8 cellular contexts compared by ENCODE assay signal in the genomic region with DNA sequence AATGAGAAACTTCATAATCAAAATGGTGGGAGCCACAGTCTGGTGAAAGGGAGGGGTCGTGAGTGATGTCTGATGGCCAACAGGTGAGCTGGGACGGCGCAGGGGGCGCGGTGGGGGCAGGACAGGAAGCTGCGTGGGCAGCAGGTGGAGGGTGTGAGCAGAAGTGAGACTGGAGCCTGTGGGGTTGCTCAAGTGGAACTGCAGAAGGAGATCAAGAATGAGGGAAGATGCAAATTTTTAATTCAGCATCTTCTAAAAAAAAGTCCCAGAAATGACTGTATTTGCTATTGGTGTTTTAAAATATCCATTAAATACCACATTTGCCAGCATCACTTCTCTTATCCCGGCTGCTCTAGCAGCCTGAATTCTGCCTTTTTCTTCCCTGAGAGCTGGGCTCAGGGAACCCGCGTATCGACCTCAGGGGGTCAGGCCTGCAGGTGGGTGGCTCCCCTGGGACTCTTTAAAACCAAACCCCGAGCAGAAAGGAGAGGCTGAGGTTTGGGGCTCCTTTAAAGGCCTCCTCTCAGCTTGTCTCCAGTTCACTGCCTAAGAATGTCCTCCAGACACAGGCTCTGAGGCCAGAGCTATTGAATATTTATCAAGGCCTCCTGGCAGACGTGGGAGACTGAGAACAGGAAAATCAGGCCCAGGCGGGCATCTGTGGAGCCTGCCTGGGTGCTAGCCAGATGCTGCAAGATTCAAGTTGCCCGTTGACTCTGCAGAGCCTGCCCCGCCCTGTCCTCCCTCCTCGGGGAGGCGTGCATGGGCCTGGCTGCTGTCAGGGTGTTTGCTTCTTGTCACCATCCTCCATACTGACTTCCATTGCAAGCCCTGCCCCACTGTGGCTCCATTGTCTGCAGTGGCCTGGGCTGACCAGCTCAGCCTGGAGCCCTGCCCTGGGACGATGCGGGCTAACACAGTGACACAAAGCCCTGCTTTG. TPM values are rescaled to one million over a fixed set of nuclear protein-coding genes. Genes with fewer than 3 reads are reported as not detected.
DNase-seq lines count a peak whose midpoint lies in the region; ATAC-seq, FAIRE-seq and TF ChIP-seq lines count a peak whose summit lies in the region.

No MANE protein-coding gene starts in this region.

- no peaks in the 10 kb centered on the region for H3K27me3 ChIP-seq in muscle layer of colon (ENCODE audit: control insufficient read depth in 1 of 2, insufficient read depth in 2 of 2, low read length in 2 of 2)

- H3K36me3 ChIP-seq in muscle layer of colon (ENCODE audit: insufficient read depth, low read length), result no peaks in the 10 kb centered on the region

- H3K9ac ChIP-seq in muscle layer of colon (ENCODE audit: low read length), result no peak overlapping the region

- H3K9me3 ChIP-seq in muscle layer of colon (ENCODE audit: low read length), result no peaks in the 10 kb centered on the region

- H3K27ac ChIP-seq in angular gyrus (ENCODE audit: low read depth, low read length) (peak overlapping the region; percentile 89), muscle layer of colon (ENCODE audit: low read depth, low read length) (peak overlapping the region; percentile 78)

- TF ChIP-seq POLR2A in GM12891 (IDR thresholded peaks at IDR 0.05; ENCODE audit: low read depth, low read length), result peak; percentile 42

- peak; percentile 66 for ATAC-seq in GM21447 (IDR thresholded peaks at IDR 0.05; ENCODE audit: unreplicated experiment)

- H3K4me1 ChIP-seq in muscle layer of colon (ENCODE audit: insufficient read depth, low read length), result peaks cover 32% of the 10 kb centered on the region

- FAIRE-seq in GM12891 (lab: Jason Lieb, UNC), result peak; percentile 88

- no peak overlapping the region for H3K4me3 ChIP-seq in muscle layer of colon (ENCODE audit: low read depth in 1 of 2, low read length in 2 of 2)

- DNase-seq in GM12891 (ENCODE audit: insufficient read length, low spot score) (peak; percentile 52), HPDE6-E6E7 (ENCODE audit: extremely low spot score) (peak; percentile 71), UCSD-AML1 (lab: John Stamatoyannopoulos, UW; ENCODE audit: unreplicated experiment) (no peak), AG20443 (ENCODE audit: low spot score) (no peak), NCI-H2081 (lab: John Stamatoyannopoulos, UW) (no peak)

TF ChIP-seq in GM12891, 5 proteins besides CTCF, POLR2A, EP300 and RAD21:
- TF ChIP-seq POLR2AphosphoS5 (IDR thresholded peaks at IDR 0.05; ENCODE audit: low read depth, low read length) (0 out of 2 replicates have a peak, but pooled peaks have one; percentile 33), SPI1 (IDR thresholded peaks at IDR 0.05; ENCODE audit: low read depth, low read length) (peak; percentile 92), TAF1 (IDR thresholded peaks at IDR 0.05; ENCODE audit: low read depth, low read length) (no peak), PAX5 (IDR thresholded peaks at IDR 0.05; ENCODE audit: insufficient read depth, low read length, severe bottlenecking) (peak; percentile 91), POU2F2 (IDR thresholded peaks at IDR 0.05; ENCODE audit: low read depth, low read length) (peak; percentile 73)

RNA-seq across cellular contexts. Expression of a gene that starts 53.9 kb away (rescaled TPM):
- 29.5 TPM for polyA plus RNA-seq in GM12891 (2012; ENCODE audit: low read depth, missing spikeins)

Comparison
In these comparisons a context has a peak if more than half of its experiments do, and no peak if none do; other contexts are left out.
1. DNase-seq: peak in GM12891 (single experiment) and HPDE6-E6E7 (single experiment); none in UCSD-AML1 (single experiment), AG20443 (single experiment) and NCI-H2081 (0 of 2).